1 cellular context compared by ENCODE assay signal in the genomic region with DNA sequence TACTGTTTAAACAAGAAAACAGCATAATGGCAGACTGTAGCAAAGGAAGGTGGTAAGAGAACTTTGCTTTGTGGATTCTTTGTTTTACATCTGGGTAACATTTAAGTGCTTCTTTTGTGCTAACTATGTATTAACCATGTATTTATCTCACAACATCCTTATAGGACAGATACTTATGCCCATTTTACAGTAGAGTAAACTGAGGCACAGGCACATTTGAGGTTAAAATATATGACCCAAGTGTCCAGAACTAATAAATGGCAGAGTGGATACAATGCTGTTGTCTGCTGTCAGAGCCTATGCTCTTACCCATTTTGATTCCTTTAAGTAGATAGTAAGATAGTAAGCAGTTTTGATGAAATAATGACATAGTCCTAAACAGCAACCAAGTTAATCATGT.
TF ChIP-seq lines count a peak whose summit lies in the region.

No MANE protein-coding gene starts in this region.

TF ChIP-seq in K562, 482 proteins besides CTCF, POLR2A, EP300 and RAD21 (continued from another document):
- TF ChIP-seq SMARCA4 (IDR thresholded peaks at IDR 0.05) (no peak), THAP12 (CRISPR knock-in tag; IDR thresholded peaks at IDR 0.05) (no peak)
